8 cellular contexts compared by ENCODE assay signal in the genomic region with DNA sequence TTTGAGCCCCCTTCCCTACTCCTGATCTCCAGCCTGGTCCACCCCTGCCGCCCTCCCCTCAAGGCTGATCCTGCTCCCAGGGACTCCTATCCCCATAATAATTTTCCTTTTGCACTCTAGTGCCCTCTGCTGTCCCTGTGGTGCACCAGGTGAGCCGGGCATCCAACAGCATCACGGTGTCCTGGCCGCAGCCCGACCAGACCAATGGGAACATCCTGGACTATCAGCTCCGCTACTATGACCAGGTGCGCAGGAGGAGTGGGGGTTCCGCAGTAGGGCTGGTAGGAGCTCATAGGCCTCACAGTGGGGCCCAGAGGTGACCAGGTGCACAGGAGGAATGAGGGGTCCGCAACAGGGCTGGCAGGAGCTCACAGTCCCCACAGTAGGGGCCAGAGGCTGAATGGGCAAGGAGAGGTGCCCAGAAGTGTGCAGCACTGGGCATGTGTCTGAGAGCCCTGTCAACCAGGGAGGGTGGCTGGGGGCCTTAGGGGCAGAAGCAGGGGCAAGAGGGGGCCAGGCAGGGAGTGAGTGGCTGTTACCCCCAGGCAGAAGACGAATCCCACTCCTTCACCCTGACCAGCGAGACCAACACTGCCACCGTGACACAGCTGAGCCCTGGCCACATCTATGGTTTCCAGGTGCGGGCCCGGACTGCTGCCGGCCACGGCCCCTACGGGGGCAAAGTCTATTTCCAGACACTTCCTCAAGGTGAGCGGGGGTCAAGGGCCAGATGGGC. TPM values are rescaled to one million over a fixed set of nuclear protein-coding genes. Genes with fewer than 3 reads are reported as not detected.
A peak's percentile ranks its signal among the peaks of the same experiment; 100 is the strongest.
DNase-seq lines count a peak whose midpoint lies in the region; ATAC-seq and TF ChIP-seq lines count a peak whose summit lies in the region.

No MANE protein-coding gene starts in this region.

- peaks cover 6% of the 10 kb centered on the region for H3K4me1 Mint-ChIP-seq in activated CD4-positive, alpha-beta T cell treated with anti-CD3 and anti-CD28 coated beads, Interleukin-2, amount 10 ng/mL, durations not matched to agents 7 days and 5 days
- peaks cover 0 to 7% (median 4%) of the 10 kb centered on the region in 7 donors for H3K4me1 Mint-ChIP-seq in naive thymus-derived CD4-positive, alpha-beta T cell

- no peaks in the 10 kb centered on the region for H3K9me3 Mint-ChIP-seq in activated CD4-positive, alpha-beta T cell treated with anti-CD3 and anti-CD28 coated beads, Interleukin-2, amount 10 ng/mL, durations not matched to agents 7 days and 5 days
- no peaks in the 10 kb centered on the region for H3K9me3 Mint-ChIP-seq in naive thymus-derived CD4-positive, alpha-beta T cell

- H3K9me3 ChIP-seq in colonic mucosa, result no peaks in the 10 kb centered on the region
- H3K9me3 ChIP-seq in naive thymus-derived CD4-positive, alpha-beta T cell (ENCODE audit: control insufficient read depth in 2 of 3, low read length in 3 of 3), result no peaks in the 10 kb centered on the region

- peak overlapping the region; percentile 60 for H3K27ac Mint-ChIP-seq in activated CD4-positive, alpha-beta T cell treated with anti-CD3 and anti-CD28 coated beads, Interleukin-2, amount 10 ng/mL, durations not matched to agents 7 days and 5 days
- H3K27ac Mint-ChIP-seq in naive thymus-derived CD4-positive, alpha-beta T cell, result peak overlapping the region in 4 of 9 donors; percentile 32 to 76 (median 50)

- no peaks in the 10 kb centered on the region for H3K27me3 Mint-ChIP-seq in activated CD4-positive, alpha-beta T cell treated with anti-CD3 and anti-CD28 coated beads, Interleukin-2, amount 10 ng/mL, durations not matched to agents 7 days and 5 days
- H3K27me3 Mint-ChIP-seq in naive thymus-derived CD4-positive, alpha-beta T cell, result no peaks in the 10 kb centered on the region

- no peaks in the 10 kb centered on the region for H3K27me3 ChIP-seq in colonic mucosa
- no peaks in the 10 kb centered on the region for H3K27me3 ChIP-seq in naive thymus-derived CD4-positive, alpha-beta T cell (ENCODE audit: control insufficient read depth in 2 of 2, insufficient read depth in 2 of 2, low read length in 2 of 2)

- no peaks in the 10 kb centered on the region for H3K36me3 Mint-ChIP-seq in activated CD4-positive, alpha-beta T cell treated with anti-CD3 and anti-CD28 coated beads, Interleukin-2, amount 10 ng/mL, durations not matched to agents 7 days and 5 days (ENCODE audit: low read depth)
- peaks cover 0 to 28% (median 9%) of the 10 kb centered on the region in 5 donors for H3K36me3 Mint-ChIP-seq in naive thymus-derived CD4-positive, alpha-beta T cell

- ATAC-seq in naive thymus-derived CD4-positive, alpha-beta T cell, result peak; percentile 52
- ATAC-seq in HG03039 (IDR thresholded peaks at IDR 0.05; ENCODE audit: unreplicated experiment) (no peak), HG02623 (IDR thresholded peaks at IDR 0.05; ENCODE audit: unreplicated experiment) (no peak), GM21515 (IDR thresholded peaks at IDR 0.05; ENCODE audit: unreplicated experiment) (no peak)

- no peak for DNase-seq in activated CD4-positive, alpha-beta T cell treated with anti-CD3 and anti-CD28 coated beads, Interleukin-2, amount 10 ng/mL, durations not matched to agents 7 days and 5 days
- no peak for DNase-seq in activated CD4-positive, alpha-beta T cell treated with anti-CD3 and anti-CD28 coated beads for 48 hours
- peak; percentile 48 for DNase-seq in NCI-H748 (lab: John Stamatoyannopoulos, UW; ENCODE audit: unreplicated experiment)
- peak; percentile 45 for DNase-seq in colonic mucosa
- DNase-seq in naive thymus-derived CD4-positive, alpha-beta T cell, result peak in 4 of 9 donors; percentile 7 to 27 (median 13)

- intact Hi-C loops in colonic mucosa (cut with DNase I), result no loop called here
- intact Hi-C loops in naive thymus-derived CD4-positive, alpha-beta T cell (cut with micrococcal nuclease), result loop anchor here (1.0 to 2.0 kb wide), 3 partner anchors 12 to 331 kb away; no protein-coding TSS in a partner anchor

- no peak overlapping the region for H3K27ac ChIP-seq in colonic mucosa
- H3K27ac ChIP-seq in naive thymus-derived CD4-positive, alpha-beta T cell (ENCODE audit: low read depth, low read length), result no peak overlapping the region

- no peaks in the 10 kb centered on the region for H3K36me3 ChIP-seq in colonic mucosa
- peaks cover 0 to 65% (median 0%) of the 10 kb centered on the region in 3 experiments for H3K36me3 ChIP-seq in naive thymus-derived CD4-positive, alpha-beta T cell (ENCODE audit: control insufficient read depth in 2 of 3, insufficient read depth in 3 of 3, low read length in 3 of 3)

- TF ChIP-seq CTCF in colonic mucosa (IDR thresholded peaks at IDR 0.05), result peak; percentile 49

- CTCF ChIA-PET in activated CD4-positive, alpha-beta T cell treated with anti-CD3 and anti-CD28 coated beads, Interleukin-2, amount 10 ng/mL, durations not matched to agents 7 days and 5 days (lab: Charles Lee), result interaction anchor here (0.6 to 1.5 kb wide), 5 partner anchors 48 to 1894 kb away, joined by 3 read pairs; no protein-coding TSS in a partner anchor
- CTCF ChIA-PET in naive thymus-derived CD4-positive, alpha-beta T cell (lab: Charles Lee), result interaction anchor here (0.7 to 3.4 kb wide), 13 partner anchors 8 to 453 kb away, joined by 3 to 24 read pairs (median 4); a partner anchor contains a TSS

- no peak overlapping the region for H3K9ac ChIP-seq in colonic mucosa (ENCODE audit: low read depth in 2 of 2, low read length in 2 of 2)

- POLR2A ChIA-PET in activated CD4-positive, alpha-beta T cell treated with anti-CD3 and anti-CD28 coated beads, Interleukin-2, amount 10 ng/mL, durations not matched to agents 7 days and 5 days (lab: Charles Lee), result no interaction called here
- POLR2A ChIA-PET in naive thymus-derived CD4-positive, alpha-beta T cell (lab: Charles Lee), result interaction anchor here (0.8 to 1.5 kb wide), 2 partner anchors 54 to 58 kb away, joined by 3 to 4 read pairs; no protein-coding TSS in a partner anchor

- no peak overlapping the region for H3K4me3 ChIP-seq in colonic mucosa
- H3K4me3 ChIP-seq in naive thymus-derived CD4-positive, alpha-beta T cell (ENCODE audit: low read length), result no peak overlapping the region

- H3K4me1 ChIP-seq in colonic mucosa, result no peaks in the 10 kb centered on the region
- no peaks in the 10 kb centered on the region for H3K4me1 ChIP-seq in naive thymus-derived CD4-positive, alpha-beta T cell (ENCODE audit: control insufficient read depth in 2 of 2, insufficient read depth in 2 of 2, low read length in 2 of 2)

- H3K4me3 Mint-ChIP-seq in activated CD4-positive, alpha-beta T cell treated with anti-CD3 and anti-CD28 coated beads, Interleukin-2, amount 10 ng/mL, durations not matched to agents 7 days and 5 days, result no peak overlapping the region
- peak overlapping the region in 1 of 10 donors; percentile 20 for H3K4me3 Mint-ChIP-seq in naive thymus-derived CD4-positive, alpha-beta T cell

RNA-seq across cellular contexts. Expression of a gene that starts 11.7 kb away (rescaled TPM):
- total RNA-seq in activated CD4-positive, alpha-beta T cell treated with anti-CD3 and anti-CD28 coated beads, Interleukin-2, amount 10 ng/mL, durations not matched to agents 7 days and 5 days, result 10 to 100 TPM; 28.6 to 29.1 TPM
- total RNA-seq in colonic mucosa, result 1 to 10 TPM; 1.5 to 2.3 TPM
- total RNA-seq in naive thymus-derived CD4-positive, alpha-beta T cell, result 100 to 1,000 TPM in 2 of 5 experiments, 10 to 100 TPM in 2, 1 to 10 TPM in 1; 9.8 to 110 (median 78.8) TPM
- polyA plus RNA-seq in naive thymus-derived CD4-positive, alpha-beta T cell, result 10 to 100 TPM; 36.9 to 55.6 TPM

RNA-seq across cellular contexts. Expression of a gene that starts 19.0 kb away (rescaled TPM):
- under 1 TPM in 1 of 2 experiments, not detected in 1; 0.07 TPM for total RNA-seq in activated CD4-positive, alpha-beta T cell treated with anti-CD3 and anti-CD28 coated beads, Interleukin-2, amount 10 ng/mL, durations not matched to agents 7 days and 5 days
- under 1 TPM; 0.05 to 0.61 TPM for total RNA-seq in colonic mucosa
- under 1 TPM in 1 of 5 experiments, not detected in 4; 0.05 TPM for total RNA-seq in naive thymus-derived CD4-positive, alpha-beta T cell
- not detected for polyA plus RNA-seq in naive thymus-derived CD4-positive, alpha-beta T cell

Comparison
In these comparisons a context has a peak if more than half of its experiments do, and no peak if none do; other contexts are left out.
1. DNase-seq: peak in NCI-H748 (single experiment) and colonic mucosa (single experiment); none in activated CD4-positive, alpha-beta T cell treated with anti-CD3 and anti-CD28 coated beads, Interleukin-2, amount 10 ng/mL, durations not matched to agents 7 days and 5 days (single experiment) and activated CD4-positive, alpha-beta T cell treated with anti-CD3 and anti-CD28 coated beads for 48 hours (single experiment).